9 cellular contexts compared by ENCODE assay signal in genomic region chr10:3102721-3103410, GRCh38. TPM values are rescaled to one million over a fixed set of nuclear protein-coding genes. Genes with fewer than 3 reads are reported as not detected.
DNase-seq lines count a peak whose midpoint lies in the region; ATAC-seq, FAIRE-seq and TF ChIP-seq lines count a peak whose summit lies in the region.
"Had no signal": no experiment of that assay in that cellular context is flagged by ENCODE, and none has a peak within 500 bp of the region (broad histone marks: within the 10 kb centered on the region; RNA-seq: fewer than 3 reads in every experiment).

No MANE protein-coding gene starts in this region.

- no peak for FAIRE-seq in D721Med (lab: Jason Lieb, UNC)

- no peak for TF ChIP-seq POLR2A in esophagus squamous epithelium (IDR thresholded peaks at IDR 0.05)

- no peaks in the 10 kb centered on the region for H3K9me3 ChIP-seq in GM23248 (ENCODE audit: low read depth)
- no peaks in the 10 kb centered on the region for H3K9me3 ChIP-seq in esophagus squamous epithelium
- no peaks in the 10 kb centered on the region for H3K9me3 ChIP-seq in psoas muscle
- H3K9me3 ChIP-seq in PC-9 (ENCODE audit: insufficient read depth, low read depth) = no peaks in the 10 kb centered on the region

- H3K27ac ChIP-seq in GM23248 (no peak overlapping the region), RWPE1 (peak overlapping the region; percentile 63), esophagus squamous epithelium (peak overlapping the region; percentile 69 to 91 (median 84)), psoas muscle (peak overlapping the region; percentile 62), PC-9 (no peak overlapping the region)

- H3K27me3 ChIP-seq in GM23248 (replicated peaks; ENCODE audit: insufficient read depth) (no peaks in the 10 kb centered on the region), esophagus squamous epithelium (no peaks in the 10 kb centered on the region), psoas muscle (ENCODE audit: insufficient read depth in 3 of 3, low read length in 2 of 3) (no peaks in the 10 kb centered on the region), PC-9 (ENCODE audit: insufficient read depth, low read depth) (no peaks in the 10 kb centered on the region)

- H3K36me3 ChIP-seq in GM23248 (ENCODE audit: low read depth) = peaks cover 27% of the 10 kb centered on the region; the same call in 1 of the 2 replicates
- H3K36me3 ChIP-seq in esophagus squamous epithelium = peaks cover 7 to 61% (median 7%) of the 10 kb centered on the region in 3 donors
- no peaks in the 10 kb centered on the region for H3K36me3 ChIP-seq in psoas muscle (ENCODE audit: insufficient read depth in 1 of 2, low read depth in 1 of 2)
- no peaks in the 10 kb centered on the region for H3K36me3 ChIP-seq in PC-9 (ENCODE audit: low read depth)

- POLR2A ChIA-PET in RWPE1 (lab: Yijun Ruan, JAX; ENCODE audit: low non-redundant PET) (no interaction called here), PC-9 (lab: Charles Lee; ENCODE audit: unreplicated experiment) (interaction anchor here (0.6 kb wide), 1 partner anchor 33 kb away, joined by 3 read pairs; no protein-coding TSS in a partner anchor)

- H3K9me2 ChIP-seq in GM23248 (ENCODE audit: insufficient read depth) = no peaks in the 10 kb centered on the region
- H3K9me2 ChIP-seq in PC-9 (ENCODE audit: insufficient read depth) = no peaks in the 10 kb centered on the region

- H4K20me1 ChIP-seq in GM23248 (ENCODE audit: insufficient read depth) (no peaks in the 10 kb centered on the region), PC-9 (ENCODE audit: insufficient read depth) (no peaks in the 10 kb centered on the region)

- H3F3A ChIP-seq in GM23248 (ENCODE audit: insufficient read depth) (peaks cover 12% of the 10 kb centered on the region), PC-9 (ENCODE audit: insufficient read depth, low read depth) (no peaks in the 10 kb centered on the region)

- peak; percentile 39 for DNase-seq in GM23248
- no peak for DNase-seq in RWPE1 (ENCODE audit: low spot score)
- no peak for DNase-seq in esophagus squamous epithelium (lab: John Stamatoyannopoulos, UW)
- no peak for DNase-seq in psoas muscle
- no peak for DNase-seq in PC-9
- no peak for DNase-seq in NOMO-1 (lab: John Stamatoyannopoulos, UW; ENCODE audit: unreplicated experiment in 2 of 2)
- DNase-seq in UCSD-AML1 (lab: John Stamatoyannopoulos, UW; ENCODE audit: unreplicated experiment) = no peak
- DNase-seq in D721Med (ENCODE audit: insufficient read length, low spot score) = no peak
- DNase-seq: activated CD4-positive, alpha-beta T cell treated with anti-CD3 and anti-CD28 coated beads for 4 hours had no signal

- CTCF ChIA-PET in RWPE1 (lab: Yijun Ruan, JAX) (no interaction called here), PC-9 (lab: Charles Lee) (no interaction called here)

- H3K9ac ChIP-seq in GM23248 = no peak overlapping the region

- intact Hi-C loops in esophagus squamous epithelium (cut with DNase I) = no loop called here
- intact Hi-C loops in psoas muscle (cut with DNase I) = no loop called here
- intact Hi-C loops in PC-9 (cut with micrococcal nuclease; ENCODE audit: unreplicated experiment) = no loop called here

- BruUV-seq in PC-9 (replicated peaks; lab: Mats Ljungman, UMichigan) = no TSS peak

- H3K4me1 ChIP-seq in GM23248 (ENCODE audit: insufficient read depth) (peaks cover 18% of the 10 kb centered on the region), esophagus squamous epithelium (peaks cover 11 to 65% (median 26%) of the 10 kb centered on the region in 3 donors), psoas muscle (peaks cover 5% of the 10 kb centered on the region), PC-9 (replicated peaks; ENCODE audit: insufficient read depth) (no peaks in the 10 kb centered on the region)

- H3K4me2 ChIP-seq in GM23248 (ENCODE audit: unreplicated experiment) = no peak overlapping the region
- no peak overlapping the region for H3K4me2 ChIP-seq in PC-9

- WGBS in GM23248 (ENCODE audit: low coverage in 1 of 2, low lambda C conversion rate in 2 of 2, missing lambda C conversion rate in 2 of 2), 2 experiments = 67 to 74% methylated on average over 19 of the region's 19 CpGs
- 19 to 36% methylated on average over 9 to 10 of the region's 19 CpGs for WGBS in esophagus squamous epithelium, 2 donors
- WGBS in psoas muscle, 3 donors = 34 to 51% (median 37%) methylated on average over 19 of the region's 19 CpGs

- ATAC-seq in psoas muscle = no peak

- no peak overlapping the region for H2AFZ ChIP-seq in GM23248
- H2AFZ ChIP-seq in PC-9 = no peak overlapping the region

- in situ Hi-C loops in GM23248 (cut with MboI) = no loop called here

- TF ChIP-seq CTCF in RWPE1 (conservative IDR thresholded peaks at IDR 0.05; ENCODE audit: low read depth) = no peak
- TF ChIP-seq CTCF in esophagus squamous epithelium (IDR thresholded peaks at IDR 0.05) = no peak
- no peak for TF ChIP-seq CTCF in psoas muscle (IDR thresholded peaks at IDR 0.05)
- no peak for TF ChIP-seq CTCF in PC-9 (conservative IDR thresholded peaks at IDR 0.05)
- TF ChIP-seq CTCF in D721Med (IDR thresholded peaks at IDR 0.05; ENCODE audit: insufficient read depth, missing control alignments) = no peak

- H3K4me3 ChIP-seq in GM23248 = no peak overlapping the region
- no peak overlapping the region for H3K4me3 ChIP-seq in esophagus squamous epithelium
- H3K4me3 ChIP-seq in psoas muscle = no peak overlapping the region
- H3K4me3 ChIP-seq in PC-9 = no peak overlapping the region

- H3K79me2 ChIP-seq in GM23248 (ENCODE audit: insufficient read depth) (peaks cover 42% of the 10 kb centered on the region), PC-9 (ENCODE audit: low read depth) (peaks cover 10% of the 10 kb centered on the region; the same call in 1 of the 2 replicates)

RNA-seq across cellular contexts. Expression of gene PFKP, which starts 35.5 kb away (rescaled TPM):
- 137 and 159 TPM in 2 replicates for total RNA-seq in GM23248 (2014; rRNA removed; shearing (Covaris generic))
- polyA plus RNA-seq in GM23248 (2016; fragmentation: Nextera tagmentation; extraction: Ambion mirVana) (133 TPM in 2 replicates), psoas muscle (10 to 100 TPM; 12.2 to 87.6 (median 33.1) TPM)
- total RNA-seq in esophagus squamous epithelium (10 to 100 TPM; 69.7 to 94.0 (median 86.4) TPM), psoas muscle (100 to 1,000 TPM in 1 of 4 donors, 10 to 100 TPM in 3; 12.4 to 104 (median 56.4) TPM), PC-9 (2021) (222 and 234 TPM in 2 replicates)

Comparison
In these comparisons a context has a peak if more than half of its experiments do, and no peak if none do; other contexts are left out.
1. H3K27ac ChIP-seq: peak in RWPE1 (single experiment), esophagus squamous epithelium (4 of 4) and psoas muscle (single experiment); none in GM23248 (single experiment) and PC-9 (single experiment).